1 cellular context compared by ENCODE assay signal in genomic region chr21:5101749-5102148, GRCh38.
A peak's percentile ranks its signal among the peaks of the same experiment; 100 is the strongest.
TF ChIP-seq lines count a peak whose summit lies in the region.

No MANE protein-coding gene starts in this region.

TF ChIP-seq in GM12878, 131 proteins besides CTCF, POLR2A, EP300 and RAD21 (continued from another document):
- TF ChIP-seq SKIL (IDR thresholded peaks at IDR 0.05; ENCODE audit: low read depth, poor library complexity, severe bottlenecking) (peak; percentile 46), PKNOX1 (IDR thresholded peaks at IDR 0.05) (peak; percentile 27), ATF7 (IDR thresholded peaks at IDR 0.05; ENCODE audit: low read depth) (peak; percentile 50), MLLT1 (IDR thresholded peaks at IDR 0.05) (peak; percentile 84), IKZF1 (conservative IDR thresholded peaks at IDR 0.05) (peak; percentile 68), MEF2B (IDR thresholded peaks at IDR 0.05; ENCODE audit: partially characterized antibody, poor library complexity, severe bottlenecking) (peak; percentile 45), RELB (IDR thresholded peaks at IDR 0.05; ENCODE audit: low read depth) (peak; percentile 79; the same call in 1 of the 2 replicates), BHLHE40 (IDR thresholded peaks at IDR 0.05; ENCODE audit: borderline replicate concordance in 1 of 2, low read depth in 2 of 2, low read length in 1 of 2) (peak in 1 of 2 experiments; percentile 85; a peak in 2 of 4 replicates), HDGF (IDR thresholded peaks at IDR 0.05) (peak; percentile 83; the same call in 1 of the 2 replicates), RELA (IDR thresholded peaks at IDR 0.05; ENCODE audit: borderline replicate concordance, partially characterized antibody) (peak; percentile 91), ETV6 (conservative IDR thresholded peaks at IDR 0.05 in 1 of 2, IDR thresholded peaks at IDR 0.05 in 1 of 2; ENCODE audit: borderline replicate concordance in 1 of 2, low read depth in 1 of 2) (peak in 1 of 2 experiments; percentile 67; a peak in 2 of 4 replicates), TAF1 (IDR thresholded peaks at IDR 0.05; ENCODE audit: borderline replicate concordance, low read depth, low read length) (peak; percentile 46; the same call in 1 of the 2 replicates), NR2C1 (IDR thresholded peaks at IDR 0.05) (0 out of 2 replicates have a peak, but pooled peaks have one; percentile 22), NBN (IDR thresholded peaks at IDR 0.05) (peak; percentile 85), MTA2 (IDR thresholded peaks at IDR 0.05; ENCODE audit: low read depth) (peak; percentile 34; the same call in 1 of the 2 replicates), ZNF687 (IDR thresholded peaks at IDR 0.05) (peak; percentile 93), SMAD1 (IDR thresholded peaks at IDR 0.05; ENCODE audit: low read depth, partially characterized antibody) (peak; percentile 80), NR2F1 (conservative IDR thresholded peaks at IDR 0.05) (peak; percentile 79)
